1 cellular context compared by ENCODE assay signal in the genomic region with DNA sequence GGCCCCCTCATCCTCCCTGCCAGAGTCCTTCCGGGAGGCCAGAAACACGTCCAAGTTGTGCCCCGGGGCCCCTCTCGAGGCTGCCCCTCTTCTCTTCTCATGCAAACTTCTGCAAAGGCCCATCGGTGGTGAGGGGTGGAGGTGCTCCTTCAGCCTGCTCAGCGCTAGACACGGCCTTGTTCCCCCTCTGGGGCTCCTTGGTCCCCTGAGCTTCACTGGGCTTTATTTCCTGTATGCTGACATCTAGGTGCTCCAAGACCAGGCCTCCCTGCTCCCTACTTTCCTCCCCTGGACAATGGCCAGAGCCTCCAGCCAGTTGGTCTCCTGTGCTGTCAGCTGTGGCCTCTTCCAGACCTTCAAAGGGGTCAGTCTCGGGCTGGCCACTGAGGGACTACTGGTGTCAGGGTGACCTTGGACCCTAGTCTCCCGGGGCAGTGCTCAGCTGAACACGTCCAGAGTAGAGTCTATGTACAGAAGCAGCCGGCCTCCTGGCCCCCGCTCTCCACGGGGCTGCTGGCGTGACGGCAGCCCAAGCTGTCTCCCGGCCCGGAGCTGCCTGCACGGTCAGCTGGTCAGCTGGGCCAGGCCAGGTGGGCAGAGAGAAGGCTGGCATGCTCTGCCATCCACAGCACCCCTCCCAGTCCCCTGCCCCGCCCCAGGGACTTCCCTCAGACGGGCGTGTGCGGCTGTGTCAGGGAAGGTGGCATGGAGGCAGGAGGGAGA.
TF ChIP-seq lines count a peak whose summit lies in the region.

No MANE protein-coding gene starts in this region.

TF ChIP-seq in SK-N-SH treated with all-trans-retinoic acid at 6 μM for 48 hours, 23 proteins besides CTCF, POLR2A, EP300 and RAD21:
- TF ChIP-seq, protein P1, sequence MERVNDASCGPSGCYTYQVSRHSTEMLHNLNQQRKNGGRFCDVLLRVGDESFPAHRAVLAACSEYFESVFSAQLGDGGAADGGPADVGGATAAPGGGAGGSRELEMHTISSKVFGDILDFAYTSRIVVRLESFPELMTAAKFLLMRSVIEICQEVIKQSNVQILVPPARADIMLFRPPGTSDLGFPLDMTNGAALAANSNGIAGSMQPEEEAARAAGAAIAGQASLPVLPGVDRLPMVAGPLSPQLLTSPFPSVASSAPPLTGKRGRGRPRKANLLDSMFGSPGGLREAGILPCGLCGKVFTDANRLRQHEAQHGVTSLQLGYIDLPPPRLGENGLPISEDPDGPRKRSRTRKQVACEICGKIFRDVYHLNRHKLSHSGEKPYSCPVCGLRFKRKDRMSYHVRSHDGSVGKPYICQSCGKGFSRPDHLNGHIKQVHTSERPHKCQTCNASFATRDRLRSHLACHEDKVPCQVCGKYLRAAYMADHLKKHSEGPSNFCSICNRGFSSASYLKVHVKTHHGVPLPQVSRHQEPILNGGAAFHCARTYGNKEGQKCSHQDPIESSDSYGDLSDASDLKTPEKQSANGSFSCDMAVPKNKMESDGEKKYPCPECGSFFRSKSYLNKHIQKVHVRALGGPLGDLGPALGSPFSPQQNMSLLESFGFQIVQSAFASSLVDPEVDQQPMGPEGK (CRISPR knock-in tag; IDR thresholded peaks at IDR 0.05; ENCODE audit: borderline replicate concordance): no peak
- TF ChIP-seq ZFP3 (CRISPR knock-in tag; IDR thresholded peaks at IDR 0.05): 0 out of 2 replicates have a peak, but pooled peaks have one; percentile 12
- no peak for TF ChIP-seq CSDC2 (CRISPR knock-in tag; IDR thresholded peaks at IDR 0.05)
